11 cellular contexts compared by ENCODE assay signal in the genomic region with DNA sequence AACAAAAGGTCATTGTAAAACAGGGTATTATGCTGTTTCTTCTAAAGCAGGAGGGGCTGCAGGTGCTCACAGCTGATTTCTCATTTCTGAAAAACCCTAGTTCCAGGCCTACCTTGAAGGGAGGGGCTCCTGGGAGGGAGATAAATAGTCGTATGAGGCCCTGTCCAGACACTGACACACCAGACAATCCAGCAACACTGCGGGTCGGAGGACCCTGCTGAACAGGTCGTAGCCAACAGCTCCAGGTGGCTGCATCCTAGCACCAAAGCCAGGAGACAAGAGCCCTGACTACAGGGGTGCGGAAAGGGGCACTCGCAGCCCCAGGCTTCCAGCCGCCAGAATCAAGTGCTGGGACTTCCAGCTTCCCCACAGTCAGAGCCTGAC. TPM values are rescaled to one million over a fixed set of nuclear protein-coding genes. Genes with fewer than 3 reads are reported as not detected.
DNase-seq lines count a peak whose midpoint lies in the region; ATAC-seq and TF ChIP-seq lines count a peak whose summit lies in the region.
"Had no signal": no experiment of that assay in that cellular context is flagged by ENCODE, and none has a peak within 500 bp of the region (broad histone marks: within the 10 kb centered on the region; RNA-seq: fewer than 3 reads in every experiment).

No MANE protein-coding gene starts in this region.

- no peaks in the 10 kb centered on the region for H3K27me3 ChIP-seq in Karpas-422 (ENCODE audit: low read length)
- no peaks in the 10 kb centered on the region for H3K27me3 ChIP-seq in breast epithelium
- no peaks in the 10 kb centered on the region for H3K27me3 ChIP-seq in osteoblast (ENCODE audit: insufficient read depth, low read length)

- H3K9ac ChIP-seq in Karpas-422 (ENCODE audit: low read length) = no peak overlapping the region

- H3K36me3 ChIP-seq in Karpas-422 (ENCODE audit: insufficient read depth, low read length) (no peaks in the 10 kb centered on the region), breast epithelium (no peaks in the 10 kb centered on the region), osteoblast (ENCODE audit: insufficient read depth, low read length) (no peaks in the 10 kb centered on the region)

- no peaks in the 10 kb centered on the region for H3K9me2 ChIP-seq in Karpas-422 (replicated peaks; ENCODE audit: insufficient read depth, low read length)

- CTCF ChIA-PET in Calu3 (lab: Charles Lee) = interaction anchor here (1.0 to 1.2 kb wide), 2 partner anchors 8 to 42 kb away, joined by 3 to 5 read pairs; no protein-coding TSS in a partner anchor

- H3K9me3 ChIP-seq in Karpas-422 (ENCODE audit: low read length) (no peaks in the 10 kb centered on the region), breast epithelium (no peaks in the 10 kb centered on the region), osteoblast (ENCODE audit: low read depth, low read length) (no peaks in the 10 kb centered on the region)
- H3K9me3 ChIP-seq: mucosa of descending colon had no signal

- H3K79me2 ChIP-seq in Karpas-422 (ENCODE audit: low read length) = no peaks in the 10 kb centered on the region
- H3K79me2 ChIP-seq in osteoblast (ENCODE audit: insufficient read depth, low read length) = no peaks in the 10 kb centered on the region

- no peak overlapping the region for H3K4me2 ChIP-seq in Karpas-422 (ENCODE audit: low read depth, low read length, poor library complexity, severe bottlenecking)
- no peak overlapping the region for H3K4me2 ChIP-seq in osteoblast (ENCODE audit: insufficient read depth, low read length)

- H4K20me1 ChIP-seq in Karpas-422 (ENCODE audit: insufficient read depth, low read depth, low read length) = no peaks in the 10 kb centered on the region
- H4K20me1 ChIP-seq in osteoblast (ENCODE audit: insufficient read depth, low read length) = no peaks in the 10 kb centered on the region

- H3K4me3 ChIP-seq in Karpas-422 (ENCODE audit: low read length) (no peak overlapping the region), breast epithelium (no peak overlapping the region), osteoblast (ENCODE audit: insufficient read depth, low read length) (no peak overlapping the region), coronary artery (no peak overlapping the region)
- H3K4me3 ChIP-seq: mucosa of descending colon had no signal

- peaks cover 12% of the 10 kb centered on the region for H3K27me3 Mint-ChIP-seq in Calu3 (ENCODE audit: unreplicated experiment)
- peaks cover 2% of the 10 kb centered on the region for H3K27me3 Mint-ChIP-seq in glutamatergic neuron (ENCODE audit: unreplicated experiment)

- peaks cover 9% of the 10 kb centered on the region for H3K4me1 ChIP-seq in Karpas-422 (ENCODE audit: low read length)
- H3K4me1 ChIP-seq in breast epithelium = peaks cover 13 to 37% of the 10 kb centered on the region in 2 donors
- peaks cover 24% of the 10 kb centered on the region for H3K4me1 ChIP-seq in osteoblast (ENCODE audit: insufficient read depth, low read length)

- TF ChIP-seq POLR2A in breast epithelium (IDR thresholded peaks at IDR 0.05) = no peak

- H3K27ac Mint-ChIP-seq in Calu3 (ENCODE audit: unreplicated experiment) = peak overlapping the region; percentile 100
- H3K27ac Mint-ChIP-seq in glutamatergic neuron (ENCODE audit: unreplicated experiment) = no peak overlapping the region

- H3K27ac ChIP-seq in Karpas-422 (ENCODE audit: low read length) (no peak overlapping the region), breast epithelium (peak overlapping the region; percentile 87 to 89), osteoblast (ENCODE audit: low read depth, low read length) (no peak overlapping the region), coronary artery (peak overlapping the region in 1 of 2 donors; percentile 91)

- no peaks in the 10 kb centered on the region for H3K9me3 Mint-ChIP-seq in Calu3 (ENCODE audit: low read depth, unreplicated experiment)
- H3K9me3 Mint-ChIP-seq in glutamatergic neuron (ENCODE audit: unreplicated experiment) = peaks cover 2% of the 10 kb centered on the region

- H3K4me1 Mint-ChIP-seq in Calu3 (ENCODE audit: low read depth, unreplicated experiment) (peaks cover 56% of the 10 kb centered on the region), glutamatergic neuron (ENCODE audit: low read depth, unreplicated experiment) (peaks cover 10% of the 10 kb centered on the region)

- TF ChIP-seq CTCF in Calu3 (IDR thresholded peaks at IDR 0.05; ENCODE audit: unreplicated experiment) (no peak), breast epithelium (IDR thresholded peaks at IDR 0.05) (no peak), osteoblast (IDR thresholded peaks at IDR 0.05; ENCODE audit: extremely low read depth, low read depth, low read length) (no peak), glutamatergic neuron (IDR thresholded peaks at IDR 0.05; ENCODE audit: partially characterized antibody, unreplicated experiment) (no peak), coronary artery (IDR thresholded peaks at IDR 0.05) (no peak)

- ATAC-seq in GM19351 (IDR thresholded peaks at IDR 0.05; ENCODE audit: unreplicated experiment) = no peak
- no peak for ATAC-seq in HG02623 (IDR thresholded peaks at IDR 0.05; ENCODE audit: unreplicated experiment)

- H3K4me3 Mint-ChIP-seq in Calu3 (ENCODE audit: low read depth, unreplicated experiment) = no peak overlapping the region
- no peak overlapping the region for H3K4me3 Mint-ChIP-seq in glutamatergic neuron (ENCODE audit: unreplicated experiment)

- peak overlapping the region; percentile 7; the same call in 1 of the 2 replicates for H2AFZ ChIP-seq in Karpas-422 (ENCODE audit: low read length)
- peak overlapping the region; percentile 64 for H2AFZ ChIP-seq in osteoblast (ENCODE audit: low read length)

- H3K36me3 Mint-ChIP-seq in Calu3 (ENCODE audit: insufficient read depth, unreplicated experiment) (peaks cover 22% of the 10 kb centered on the region), glutamatergic neuron (ENCODE audit: unreplicated experiment) (no peaks in the 10 kb centered on the region)

- DNase-seq in Calu3 = no peak
- DNase-seq in Karpas-422 = no peak
- no peak for DNase-seq in breast epithelium (ENCODE audit: low spot score in 2 of 2)
- DNase-seq in osteoblast (ENCODE audit: insufficient read length, low spot score, missing footprints) = no peak
- no peak for DNase-seq in glutamatergic neuron
- no peak for DNase-seq in coronary artery (ENCODE audit: low spot score)
- DNase-seq: cortex of kidney, NCI-H1092 treated with DMSO at 0.1 percent for 48 hours had no signal

- BruUV-seq in Calu3 (replicated peaks; lab: Mats Ljungman, UMichigan) = no TSS peak

- intact Hi-C loops in Calu3 (cut with micrococcal nuclease; ENCODE audit: unreplicated experiment) (loop anchor here (2.0 to 5.0 kb wide), 3 partner anchors 34 to 69 kb away; partner anchors contain the start of gene PSMA6), breast epithelium (cut with DNase I; ENCODE audit: low total_unique reads) (no loop called here)

RNA-seq across cellular contexts. Expression of gene PSMA6, which starts 41.2 kb away (rescaled TPM):
- total RNA-seq in Calu3 (2022) = 297 and 341 TPM in 2 replicates
- total RNA-seq in Karpas-422 (2014; rRNA removed; shearing (Covaris generic); ENCODE audit: low replicate concordance) = 327 and 344 TPM in 2 replicates
- 100 to 1,000 TPM; 150 to 170 (median 156) TPM for total RNA-seq in breast epithelium
- total RNA-seq in osteoblast = 155 and 170 TPM in 2 replicates
- 148 TPM for total RNA-seq in glutamatergic neuron (ENCODE audit: unreplicated experiment)

Comparison
In these comparisons a context has a peak if more than half of its experiments do, and no peak if none do; other contexts are left out.
1. H3K27ac ChIP-seq: peak in breast epithelium (2 of 2); none in Karpas-422 (single experiment) and osteoblast (single experiment).